13 cellular contexts compared by ENCODE assay signal in genomic region chr4:4637710-4638109, GRCh38.
DNase-seq lines count a peak whose midpoint lies in the region; ATAC-seq and TF ChIP-seq lines count a peak whose summit lies in the region.
"Had no signal": no experiment of that assay in that cellular context is flagged by ENCODE, and none has a peak within 500 bp of the region (broad histone marks: within the 10 kb centered on the region; RNA-seq: fewer than 3 reads in every experiment).

No MANE protein-coding gene starts in this region.

- no peak overlapping the region for H3K18ac ChIP-seq in mesenchymal stem cell (ENCODE audit: low read depth in 1 of 2, low read length in 2 of 2)

- no peak overlapping the region for H2BK120ac ChIP-seq in mesenchymal stem cell (ENCODE audit: low read depth, low read length)

- intact Hi-C loops in left ventricle myocardium superior (cut with micrococcal nuclease) (no loop called here), mucosa of descending colon (cut with DNase I, micrococcal nuclease) (no loop called here)

- H4K8ac ChIP-seq in mesenchymal stem cell (ENCODE audit: low read length) = peak overlapping the region; percentile 40

- H3K4me3 ChIP-seq in mesenchymal stem cell (ENCODE audit: insufficient read depth in 1 of 2, low read depth in 1 of 2, low read length in 2 of 2) = no peak overlapping the region
- no peak overlapping the region for H3K4me3 ChIP-seq in mucosa of descending colon
- H3K4me3 ChIP-seq: stomach had no signal

- H3K4me2 ChIP-seq in mesenchymal stem cell (ENCODE audit: low read length, poor library complexity, severe bottlenecking) = no peak overlapping the region

- 83% methylated on average over 5 of the region's 5 CpGs for WGBS in mesenchymal stem cell

- H3K14ac ChIP-seq in mesenchymal stem cell (ENCODE audit: low read length in 2 of 2) = no peak overlapping the region

- no peak overlapping the region for H2BK15ac ChIP-seq in mesenchymal stem cell (ENCODE audit: low read depth, poor library complexity, severe bottlenecking)

- H3K4ac ChIP-seq in mesenchymal stem cell (ENCODE audit: low read depth in 1 of 2, low read length in 2 of 2) = no peak overlapping the region

- H2BK12ac ChIP-seq in mesenchymal stem cell (ENCODE audit: low read length in 2 of 2) = no peak overlapping the region

- H4K91ac ChIP-seq in mesenchymal stem cell (ENCODE audit: low read length) = no peak overlapping the region

- no peak overlapping the region for H2AFZ ChIP-seq in mesenchymal stem cell (ENCODE audit: low read depth, low read length)

- H3K36me3 Mint-ChIP-seq in activated naive CD4-positive, alpha-beta T cell treated with anti-CD3 and anti-CD28 coated beads, Interleukin-2, amount 50 U/mL, for 72 hours = peaks cover 0 to 32% of the 10 kb centered on the region in 2 donors

- H3K36me3 ChIP-seq in mesenchymal stem cell (ENCODE audit: control insufficient read depth in 1 of 2, insufficient read depth in 2 of 2, low read depth in 1 of 2, low read length in 2 of 2) (no peaks in the 10 kb centered on the region), mucosa of descending colon (ENCODE audit: low read depth) (no peaks in the 10 kb centered on the region)
- H3K36me3 ChIP-seq: stomach had no signal

- no peak overlapping the region for H2AK5ac ChIP-seq in mesenchymal stem cell (ENCODE audit: low read length, severe bottlenecking)

- TF ChIP-seq CTCF in mucosa of descending colon (IDR thresholded peaks at IDR 0.05) = no peak

- no peak overlapping the region for H3K23ac ChIP-seq in mesenchymal stem cell (ENCODE audit: low read length in 2 of 2)

- no peak overlapping the region for H2BK5ac ChIP-seq in mesenchymal stem cell (ENCODE audit: low read depth, low read length, poor library complexity, severe bottlenecking)

- no peak overlapping the region for H3K27ac Mint-ChIP-seq in activated naive CD4-positive, alpha-beta T cell treated with anti-CD3 and anti-CD28 coated beads, Interleukin-2, amount 50 U/mL, for 72 hours
- H3K27ac Mint-ChIP-seq: H9, T-cell had no signal

- DNase-seq in activated naive CD4-positive, alpha-beta T cell treated with anti-CD3 and anti-CD28 coated beads, Interleukin-2, amount 50 U/mL, for 72 hours (ENCODE audit: low spot score in 2 of 2) = peak in 1 of 2 donors; percentile 36
- no peak for DNase-seq in activated naive CD4-positive, alpha-beta T cell treated with anti-CD3 and anti-CD28 coated beads, Interleukin-2, amount 50 U/mL, for 16 hours
- no peak for DNase-seq in mesenchymal stem cell
- DNase-seq in left ventricle myocardium superior = no peak
- no peak for DNase-seq in mucosa of descending colon
- DNase-seq in CD1c-positive myeloid dendritic cell (ENCODE audit: extremely low spot score) = no peak
- DNase-seq: H9, NCI-H2107, stomach, T-cell had no signal

- peaks cover 0 to 13% of the 10 kb centered on the region in 2 donors for H3K9me3 Mint-ChIP-seq in activated naive CD4-positive, alpha-beta T cell treated with anti-CD3 and anti-CD28 coated beads, Interleukin-2, amount 50 U/mL, for 72 hours
- H3K9me3 Mint-ChIP-seq: T-cell had no signal

- no peaks in the 10 kb centered on the region for H3K27me3 ChIP-seq in mesenchymal stem cell (ENCODE audit: control insufficient read depth in 1 of 2, insufficient read depth in 1 of 2, low read length in 2 of 2)
- H3K27me3 ChIP-seq: stomach had no signal

- H3K79me1 ChIP-seq in mesenchymal stem cell (replicated peaks; ENCODE audit: low read length, poor library complexity, severe bottlenecking) = no peaks in the 10 kb centered on the region

- H3K4me1 ChIP-seq in mesenchymal stem cell (ENCODE audit: control insufficient read depth, insufficient read depth, low read depth, low read length) (peaks cover 8% of the 10 kb centered on the region), mucosa of descending colon (ENCODE audit: low read depth) (no peaks in the 10 kb centered on the region)
- H3K4me1 ChIP-seq: stomach had no signal

- peak; percentile 91 to 99 for ATAC-seq in activated naive CD4-positive, alpha-beta T cell treated with anti-CD3 and anti-CD28 coated beads, Interleukin-2, amount 50 U/mL, for 72 hours
- ATAC-seq in GM19467 (IDR thresholded peaks at IDR 0.05; ENCODE audit: unreplicated experiment) (peak; percentile 56), HG03175 (IDR thresholded peaks at IDR 0.05; ENCODE audit: unreplicated experiment) (peak; percentile 90), left ventricle myocardium superior (no peak), mucosa of descending colon (no peak)
- ATAC-seq: T-cell had no signal

- H3K9ac ChIP-seq in mesenchymal stem cell (ENCODE audit: low read length) = no peak overlapping the region

- H3K27ac ChIP-seq in mesenchymal stem cell (ENCODE audit: low read length, poor library complexity, severe bottlenecking) = no peak overlapping the region
- H3K27ac ChIP-seq: HL-60, stomach had no signal

- H3K9me3 ChIP-seq in mesenchymal stem cell (ENCODE audit: control insufficient read depth, low read length) (no peaks in the 10 kb centered on the region), mucosa of descending colon (no peaks in the 10 kb centered on the region)
- H3K9me3 ChIP-seq: stomach had no signal

Comparison
In these comparisons a context has a peak if more than half of its experiments do, and no peak if none do; other contexts are left out.
1. ATAC-seq: peak in activated naive CD4-positive, alpha-beta T cell treated with anti-CD3 and anti-CD28 coated beads, Interleukin-2, amount 50 U/mL, for 72 hours (2 of 2), GM19467 (single experiment) and HG03175 (single experiment); none in left ventricle myocardium superior (single experiment) and mucosa of descending colon (single experiment).